ENCODE assay signal across 8 cellular contexts in genomic region chr12:49537231-49537708, GRCh38. TPM values are rescaled to one million over a fixed set of nuclear protein-coding genes. Genes with fewer than 3 reads are reported as not detected.
DNase-seq lines count a peak whose midpoint lies in the region; ATAC-seq and TF ChIP-seq lines count a peak whose summit lies in the region.

No MANE protein-coding gene starts in this region.

- no peak overlapping the region for H3K27ac Mint-ChIP-seq in activated CD4-positive, alpha-beta T cell treated with anti-CD3 and anti-CD28 coated beads for 36 hours

- WGBS in stomach, 5 donors: 26 to 34% (median 29%) methylated on average over 9 to 10 of the region's 10 CpGs

- H3K36me3 ChIP-seq in iPS-15b (ENCODE audit: control insufficient read depth, insufficient read depth, low read length) (no peaks in the 10 kb centered on the region), stomach (no peaks in the 10 kb centered on the region), brain microvascular endothelial cell (replicated peaks) (no peaks in the 10 kb centered on the region)

- no peak for ATAC-seq in activated CD4-positive, alpha-beta T cell treated with anti-CD3 and anti-CD28 coated beads for 36 hours
- no peak for ATAC-seq in GM19397 (IDR thresholded peaks at IDR 0.05; ENCODE audit: unreplicated experiment)

- H3K27ac ChIP-seq in VCaP (0 out of 2 replicates have a peak overlapping the region, but pooled peaks have one; percentile 23), stomach (no peak overlapping the region), brain microvascular endothelial cell (no peak overlapping the region)

- TF ChIP-seq CTCF in VCaP (conservative IDR thresholded peaks at IDR 0.05) (no peak), stomach (IDR thresholded peaks at IDR 0.05) (no peak), brain microvascular endothelial cell (IDR thresholded peaks at IDR 0.05; ENCODE audit: low read depth, low read length, missing control alignments) (no peak)

- peak overlapping the region; percentile 74 for H3K4me3 ChIP-seq in iPS-15b (ENCODE audit: low read depth, low read length)
- H3K4me3 ChIP-seq in stomach: peak overlapping the region; percentile 52 to 79 (median 65)
- H3K4me3 ChIP-seq in brain microvascular endothelial cell (ENCODE audit: low read depth, low read length): no peak overlapping the region

- peaks cover 17% of the 10 kb centered on the region for H3K27me3 Mint-ChIP-seq in activated CD4-positive, alpha-beta T cell treated with anti-CD3 and anti-CD28 coated beads for 36 hours

- no peaks in the 10 kb centered on the region for H3K9me3 Mint-ChIP-seq in activated CD4-positive, alpha-beta T cell treated with anti-CD3 and anti-CD28 coated beads for 36 hours (ENCODE audit: low read depth)

- H3K9ac ChIP-seq in iPS-15b (ENCODE audit: low read depth, low read length): no peak overlapping the region

- no peaks in the 10 kb centered on the region for H3K36me3 Mint-ChIP-seq in activated CD4-positive, alpha-beta T cell treated with anti-CD3 and anti-CD28 coated beads for 36 hours (ENCODE audit: low read depth)

- H3K4me1 ChIP-seq in iPS-15b (ENCODE audit: control insufficient read depth, insufficient read depth, low read length) (peaks cover 4% of the 10 kb centered on the region), stomach (peaks cover 22 to 28% (median 26%) of the 10 kb centered on the region in 4 donors)

- POLR2A ChIA-PET in activated CD4-positive, alpha-beta T cell treated with anti-CD3 and anti-CD28 coated beads for 36 hours (lab: Charles Lee): no interaction called here

- H3K9me3 ChIP-seq in iPS-15b (ENCODE audit: control insufficient read depth, insufficient read depth, low read length): no peaks in the 10 kb centered on the region
- no peaks in the 10 kb centered on the region for H3K9me3 ChIP-seq in stomach

- H3K4me3 Mint-ChIP-seq in activated CD4-positive, alpha-beta T cell treated with anti-CD3 and anti-CD28 coated beads for 36 hours: peak overlapping the region; percentile 55

- H3K4me1 Mint-ChIP-seq in activated CD4-positive, alpha-beta T cell treated with anti-CD3 and anti-CD28 coated beads for 36 hours: peaks cover 4% of the 10 kb centered on the region

- in situ Hi-C loops in brain microvascular endothelial cell (cut with HindIII; ENCODE audit: low pct_ligation_motif_present, low sequenced_read_pairs): no loop called here

- no peak for DNase-seq in activated CD4-positive, alpha-beta T cell treated with anti-CD3 and anti-CD28 coated beads for 36 hours
- no peak for DNase-seq in activated CD4-positive, alpha-beta T cell treated with anti-CD3 and anti-CD28 coated beads for 4 hours
- DNase-seq in stomach (peak; percentile 22), globus pallidus (ENCODE audit: low spot score) (no peak), brain microvascular endothelial cell (no peak)

- no peak for TF ChIP-seq EP300 in stomach (IDR thresholded peaks at IDR 0.05)

- H3K27me3 ChIP-seq in iPS-15b (ENCODE audit: control insufficient read depth, insufficient read depth, low read length) (peaks cover 73% of the 10 kb centered on the region), stomach (peaks cover 4 to 62% (median 31%) of the 10 kb centered on the region in 3 donors), brain microvascular endothelial cell (replicated peaks) (peaks cover 22% of the 10 kb centered on the region)

- no peak for TF ChIP-seq POLR2A in stomach (IDR thresholded peaks at IDR 0.05)

- CTCF ChIA-PET in activated CD4-positive, alpha-beta T cell treated with anti-CD3 and anti-CD28 coated beads for 36 hours (lab: Charles Lee): interaction anchor here (0.6 to 1.4 kb wide), 5 partner anchors 17 to 340 kb away, joined by 3 to 4 read pairs (median 4); no protein-coding TSS in a partner anchor

- intact Hi-C loops in activated CD4-positive, alpha-beta T cell treated with anti-CD3 and anti-CD28 coated beads for 36 hours (cut with DNase I, micrococcal nuclease): no loop called here
- intact Hi-C loops in stomach (cut with DNase I; ENCODE audit: low total_unique reads): no loop called here

RNA-seq across cellular contexts. Expression of gene KCNH3, which starts 1.6 kb away (rescaled TPM):
- 1 to 10 TPM; 2.4 to 3.3 TPM for total RNA-seq in activated CD4-positive, alpha-beta T cell treated with anti-CD3 and anti-CD28 coated beads for 36 hours
- under 1 TPM in 1 of 5 donors, not detected in 4; 0.55 TPM for total RNA-seq in stomach
- under 1 TPM; 0.25 to 0.61 (median 0.44) TPM for polyA plus RNA-seq in stomach

RNA-seq across cellular contexts. Expression of gene MCRS1, which starts 30.7 kb away (rescaled TPM):
- total RNA-seq in activated CD4-positive, alpha-beta T cell treated with anti-CD3 and anti-CD28 coated beads for 36 hours: 10 to 100 TPM; 48.2 to 58.2 TPM
- 100 to 1,000 TPM in 1 of 5 donors, 10 to 100 TPM in 4; 16.5 to 322 (median 45.6) TPM for total RNA-seq in stomach
- 10 to 100 TPM; 45.8 to 51.5 (median 51.3) TPM for polyA plus RNA-seq in stomach
